8 cellular contexts compared by ENCODE assay signal in the genomic region with DNA sequence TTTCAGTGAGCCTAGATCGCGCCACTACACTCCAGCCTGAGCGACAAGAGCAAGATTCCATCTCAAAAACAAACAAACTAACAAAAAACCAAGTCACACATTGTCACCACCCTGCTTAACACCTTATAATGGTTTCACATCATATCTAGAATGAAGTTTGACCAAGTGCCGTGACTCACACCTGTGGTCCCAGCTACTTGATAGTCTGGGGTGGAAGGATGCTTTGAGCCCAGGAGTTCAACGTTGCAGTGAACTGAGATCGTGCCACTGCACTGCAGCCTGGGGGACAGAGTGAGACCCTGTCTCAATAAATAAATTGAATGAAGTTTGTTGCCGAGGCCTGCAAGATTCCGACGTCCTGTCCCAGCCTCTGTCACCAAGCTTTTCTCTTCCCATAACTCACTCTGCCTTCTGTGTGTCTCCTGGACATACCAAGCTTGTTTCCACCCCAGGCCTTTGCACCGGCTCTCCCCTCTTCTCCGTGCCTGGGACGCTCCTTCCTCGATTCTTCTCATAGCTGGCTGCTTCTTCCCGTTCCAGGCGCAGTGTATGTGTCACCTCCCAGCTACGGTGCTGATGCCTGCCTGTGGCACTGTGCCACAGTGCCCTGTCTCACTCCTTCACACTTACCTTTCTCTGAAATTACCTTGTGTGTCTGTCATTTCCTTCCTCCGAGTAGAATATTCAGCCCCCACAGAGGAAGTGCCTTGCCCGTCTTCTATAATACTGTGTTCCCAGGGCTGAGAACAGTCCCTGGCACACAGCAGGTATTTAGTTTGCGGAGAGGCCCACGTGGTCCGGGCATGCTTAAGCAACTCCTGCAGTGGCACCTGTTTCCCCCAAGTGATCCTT. TPM values are rescaled to one million over a fixed set of nuclear protein-coding genes. Genes with fewer than 3 reads are reported as not detected.
DNase-seq lines count a peak whose midpoint lies in the region; ATAC-seq and TF ChIP-seq lines count a peak whose summit lies in the region.

No MANE protein-coding gene starts in this region.

- DNase-seq in MM.1S (no peak), lung (ENCODE audit: low spot score) (peak; percentile 60), SIG-M5 (lab: John Stamatoyannopoulos, UW) (no peak), testis (no peak), aorta (no peak), SKM-1 (lab: John Stamatoyannopoulos, UW; ENCODE audit: unreplicated experiment) (no peak)

- peak overlapping the region; percentile 47 for H3K27ac Mint-ChIP-seq in activated T-helper 17 cell treated with anti-CD3 and anti-CD28 coated beads, Interleukin-2, amount 50 U/mL, for 72 hours

- ATAC-seq in activated T-helper 17 cell treated with anti-CD3 and anti-CD28 coated beads, Interleukin-2, amount 50 U/mL, for 72 hours (replicated peaks) = peak; percentile 76
- ATAC-seq in lung (ENCODE audit: insufficient read depth, low FRiP score) (peak; percentile 32), aorta (ENCODE audit: low FRiP score) (no peak)

- WGBS in lung, 2 donors = 66 to 70% methylated on average over 21 of the region's 21 CpGs
- 80 to 81% methylated on average over 21 of the region's 21 CpGs for WGBS in testis, 2 donors
- WGBS in aorta, 2 donors = 68% methylated on average over 21 of the region's 21 CpGs

- intact Hi-C loops in testis (cut with DNase I; ENCODE audit: low total_unique reads) (no loop called here), aorta (cut with DNase I) (loop anchor here (2.0 to 5.0 kb wide), 5 partner anchors 109 to 249 kb away; a partner anchor contains a TSS)

- H3K4me2 ChIP-seq in MM.1S (ENCODE audit: low read depth, low read length) = peak overlapping the region; percentile 9; the same call in 1 of the 2 replicates

- H3K4me1 ChIP-seq in ACC112 (ENCODE audit: control insufficient read depth, insufficient read depth, low read length, unreplicated experiment) (peaks cover 9% of the 10 kb centered on the region), MM.1S (ENCODE audit: low read length) (peaks cover 6% of the 10 kb centered on the region), lung (ENCODE audit: control insufficient read depth in 2 of 2, insufficient read depth in 2 of 2, low read length in 2 of 2) (peaks cover 0 to 9% of the 10 kb centered on the region in 2 donors), testis (peaks cover 10% of the 10 kb centered on the region), aorta (ENCODE audit: control insufficient read depth in 1 of 2, insufficient read depth in 2 of 2, low read length in 2 of 2) (no peaks in the 10 kb centered on the region)

- H4K20me1 ChIP-seq in MM.1S (ENCODE audit: insufficient read depth, low read length) = no peaks in the 10 kb centered on the region

- no peaks in the 10 kb centered on the region for H3K9me2 ChIP-seq in MM.1S (replicated peaks; ENCODE audit: insufficient read depth, low read length)

- H3F3A ChIP-seq in MM.1S (ENCODE audit: insufficient read depth, low read length) = no peaks in the 10 kb centered on the region

- no peak for TF ChIP-seq POLR2A in testis (IDR thresholded peaks at IDR 0.05)

- H3K27me3 Mint-ChIP-seq in activated T-helper 17 cell treated with anti-CD3 and anti-CD28 coated beads, Interleukin-2, amount 50 U/mL, for 72 hours = no peaks in the 10 kb centered on the region

- H3K9me3 Mint-ChIP-seq in activated T-helper 17 cell treated with anti-CD3 and anti-CD28 coated beads, Interleukin-2, amount 50 U/mL, for 72 hours = no peaks in the 10 kb centered on the region

- H2AFZ ChIP-seq in ACC112 (ENCODE audit: low read length, unreplicated experiment) = peak overlapping the region; percentile 74
- 0 out of 2 replicates have a peak overlapping the region, but pooled peaks have one; percentile 46 for H2AFZ ChIP-seq in MM.1S (ENCODE audit: low read length)

- H3K36me3 ChIP-seq in ACC112 (ENCODE audit: insufficient read depth, low read length) = no peaks in the 10 kb centered on the region
- no peaks in the 10 kb centered on the region for H3K36me3 ChIP-seq in MM.1S (replicated peaks; ENCODE audit: insufficient read depth, low read length)
- no peaks in the 10 kb centered on the region for H3K36me3 ChIP-seq in lung (ENCODE audit: control insufficient read depth in 2 of 2, insufficient read depth in 2 of 2, low read length in 2 of 2)
- H3K36me3 ChIP-seq in testis (ENCODE audit: low read depth, missing control alignments) = no peaks in the 10 kb centered on the region
- H3K36me3 ChIP-seq in aorta (ENCODE audit: control insufficient read depth in 1 of 2, insufficient read depth in 2 of 2, low read length in 1 of 2) = no peaks in the 10 kb centered on the region

- H3K9me3 ChIP-seq in MM.1S (replicated peaks; ENCODE audit: insufficient read depth, low read length) = no peaks in the 10 kb centered on the region
- no peaks in the 10 kb centered on the region for H3K9me3 ChIP-seq in lung (ENCODE audit: control insufficient read depth in 2 of 2, insufficient read depth in 1 of 2, low read length in 1 of 2)
- no peaks in the 10 kb centered on the region for H3K9me3 ChIP-seq in testis
- no peaks in the 10 kb centered on the region for H3K9me3 ChIP-seq in aorta (ENCODE audit: control insufficient read depth, low read length)

- H3K27me3 ChIP-seq in ACC112 (ENCODE audit: insufficient read depth, low read length) = no peaks in the 10 kb centered on the region
- no peaks in the 10 kb centered on the region for H3K27me3 ChIP-seq in MM.1S (replicated peaks; ENCODE audit: insufficient read depth, low read length)
- H3K27me3 ChIP-seq in lung (ENCODE audit: control insufficient read depth, insufficient read depth) = no peaks in the 10 kb centered on the region
- no peaks in the 10 kb centered on the region for H3K27me3 ChIP-seq in testis
- H3K27me3 ChIP-seq in aorta (ENCODE audit: control insufficient read depth in 1 of 2, insufficient read depth in 2 of 2, low read length in 1 of 2) = no peaks in the 10 kb centered on the region

- H3K79me2 ChIP-seq in ACC112 (ENCODE audit: control insufficient read depth, insufficient read depth, low read length, unreplicated experiment) = peaks cover 4% of the 10 kb centered on the region
- no peaks in the 10 kb centered on the region for H3K79me2 ChIP-seq in MM.1S (ENCODE audit: low read length)

- TF ChIP-seq CTCF in MM.1S (IDR thresholded peaks at IDR 0.05; ENCODE audit: low read length) (no peak), lung (IDR thresholded peaks at IDR 0.05; ENCODE audit: control extremely low read depth, extremely low read depth) (no peak), testis (IDR thresholded peaks at IDR 0.05) (no peak)

- H3K9ac ChIP-seq in MM.1S (ENCODE audit: low read length) = no peak overlapping the region

- H3K27ac ChIP-seq in ACC112 (ENCODE audit: low read depth, low read length) (no peak overlapping the region), MM.1S (ENCODE audit: low read length) (no peak overlapping the region), lung (ENCODE audit: low read depth in 1 of 2, low read length in 1 of 2) (peak overlapping the region in 1 of 2 donors; percentile 53), testis (no peak overlapping the region), aorta (ENCODE audit: low read depth in 1 of 2, low read length in 2 of 2) (no peak overlapping the region)

- peak overlapping the region; percentile 61 for H3K4me3 Mint-ChIP-seq in activated T-helper 17 cell treated with anti-CD3 and anti-CD28 coated beads, Interleukin-2, amount 50 U/mL, for 72 hours

- H3K4me3 ChIP-seq in ACC112 (ENCODE audit: low read depth, low read length) = no peak overlapping the region
- H3K4me3 ChIP-seq in MM.1S (ENCODE audit: low read length) = no peak overlapping the region
- H3K4me3 ChIP-seq in lung = no peak overlapping the region
- H3K4me3 ChIP-seq in testis = no peak overlapping the region
- no peak overlapping the region for H3K4me3 ChIP-seq in aorta (ENCODE audit: low read length in 2 of 2)

- peaks cover 11% of the 10 kb centered on the region for H3K4me1 Mint-ChIP-seq in activated T-helper 17 cell treated with anti-CD3 and anti-CD28 coated beads, Interleukin-2, amount 50 U/mL, for 72 hours

- H3K36me3 Mint-ChIP-seq in activated T-helper 17 cell treated with anti-CD3 and anti-CD28 coated beads, Interleukin-2, amount 50 U/mL, for 72 hours (ENCODE audit: low read depth) = no peaks in the 10 kb centered on the region

RNA-seq across cellular contexts. Expression of a gene that starts 3.8 kb away (rescaled TPM):
- total RNA-seq in activated T-helper 17 cell treated with anti-CD3 and anti-CD28 coated beads, Interleukin-2, amount 50 U/mL, for 72 hours = 10 to 100 TPM; 10.2 to 13.2 TPM
- total RNA-seq in lung = 10 to 100 TPM; 51.3 to 88.8 TPM
- 10 to 100 TPM; 35.9 to 45.4 TPM for polyA plus RNA-seq in lung
- 10 to 100 TPM; 17.2 to 29.8 TPM for total RNA-seq in testis
- polyA plus RNA-seq in testis (ENCODE audit: insufficient read depth, low read depth, low replicate concordance) = 30.7 TPM
- total RNA-seq in aorta = 10 to 100 TPM; 68.0 to 79.4 TPM
- polyA plus RNA-seq in aorta = 10 to 100 TPM; 13.1 to 36.9 TPM

RNA-seq across cellular contexts. Expression of a gene that starts 23.6 kb away (rescaled TPM):
- 10 to 100 TPM; 39.6 to 58.8 TPM for total RNA-seq in activated T-helper 17 cell treated with anti-CD3 and anti-CD28 coated beads, Interleukin-2, amount 50 U/mL, for 72 hours
- total RNA-seq in lung (10 to 100 TPM; 35.9 to 43.6 TPM), testis (100 to 1,000 TPM; 148 to 166 TPM), aorta (10 to 100 TPM; 54.0 to 59.6 TPM)
- polyA plus RNA-seq in lung (10 to 100 TPM; 35.4 to 40.9 TPM), testis (ENCODE audit: insufficient read depth, low read depth, low replicate concordance) (253 TPM), aorta (10 to 100 TPM; 52.2 to 72.3 TPM)
